ENCODE assay signal across 1 cellular context in genomic region chr4:105605493-105605892, GRCh38.
A peak's percentile ranks its signal among the peaks of the same experiment; 100 is the strongest.
TF ChIP-seq lines count a peak whose summit lies in the region.

No MANE protein-coding gene starts in this region.

TF ChIP-seq in GM12878, 131 proteins besides CTCF, POLR2A, EP300 and RAD21 (continued from another document):
- TF ChIP-seq ZBTB4 (CRISPR knock-in tag; IDR thresholded peaks at IDR 0.05): no peak
- TF ChIP-seq ETV6 (conservative IDR thresholded peaks at IDR 0.05 in 1 of 2, IDR thresholded peaks at IDR 0.05 in 1 of 2; ENCODE audit: borderline replicate concordance in 1 of 2, low read depth in 1 of 2): no peak; a peak in 1 of 4 replicates
- 0 out of 2 replicates have a peak, but pooled peaks have one; percentile 29 for TF ChIP-seq BCL11A (IDR thresholded peaks at IDR 0.05; ENCODE audit: low read depth, low read length)
- no peak for TF ChIP-seq SREBF1 (IDR thresholded peaks at IDR 0.05; ENCODE audit: low read length)
- no peak for TF ChIP-seq RELA (IDR thresholded peaks at IDR 0.05; ENCODE audit: borderline replicate concordance, partially characterized antibody)
- TF ChIP-seq RFX5 (IDR thresholded peaks at IDR 0.05; ENCODE audit: low read depth, low read length): no peak
- TF ChIP-seq IRF5 (IDR thresholded peaks at IDR 0.05; ENCODE audit: borderline replicate concordance): no peak
- no peak for TF ChIP-seq YY1 (IDR thresholded peaks at IDR 0.05; ENCODE audit: low read depth, low read length)
- TF ChIP-seq NBN (IDR thresholded peaks at IDR 0.05): no peak
- TF ChIP-seq HDAC6 (IDR thresholded peaks at IDR 0.05; ENCODE audit: unreplicated experiment): no peak
- no peak for TF ChIP-seq TBL1XR1 (IDR thresholded peaks at IDR 0.05; ENCODE audit: low read depth, low read length)
- TF ChIP-seq NR2F1 (conservative IDR thresholded peaks at IDR 0.05): no peak
TF ChIP-seq in GM12878: peak in this region for 13.
